ENCODE assay signal across 6 cellular contexts in genomic region chr22:37609240-37610152, GRCh38. TPM values are rescaled to one million over a fixed set of nuclear protein-coding genes. Genes with fewer than 3 reads are reported as not detected.
DNase-seq lines count a peak whose midpoint lies in the region; ATAC-seq and TF ChIP-seq lines count a peak whose summit lies in the region.

No MANE protein-coding gene starts in this region.

- H3K23ac ChIP-seq in trophoblast cell (ENCODE audit: low read length), result no peak overlapping the region

- H3K27ac ChIP-seq in HUES48 (ENCODE audit: low read depth, low read length) (peak overlapping the region; percentile 100), colonic mucosa (peak overlapping the region; percentile 94), trophoblast cell (ENCODE audit: low read depth, low read length) (peak overlapping the region; percentile 99)

- H3K36me3 ChIP-seq in HUES48 (ENCODE audit: control insufficient read depth, insufficient read depth, low read length), result no peaks in the 10 kb centered on the region; the same call in 1 of the 2 replicates
- no peaks in the 10 kb centered on the region for H3K36me3 ChIP-seq in colonic mucosa
- H3K36me3 ChIP-seq in trophoblast cell (ENCODE audit: control insufficient read depth in 1 of 2, insufficient read depth in 2 of 2, low read length in 2 of 2), result peaks cover 8 to 12% of the 10 kb centered on the region in 2 experiments

- intact Hi-C loops in colonic mucosa (cut with DNase I), result no loop called here

- DNase-seq in AG09309 (ENCODE audit: low read depth) (no peak), colonic mucosa (no peak), trophoblast cell (peak in 1 of 2 donors; percentile 29), NCI-H1417 (lab: John Stamatoyannopoulos, UW) (no peak)

- H3K79me2 ChIP-seq in trophoblast cell (ENCODE audit: control insufficient read depth, insufficient read depth, low read length, poor library complexity), result peaks cover 8% of the 10 kb centered on the region

- H4K12ac ChIP-seq in trophoblast cell (ENCODE audit: low read depth, low read length), result peak overlapping the region; percentile 90

- H3K4me2 ChIP-seq in trophoblast cell (ENCODE audit: low read length), result peak overlapping the region; percentile 87

- H4K91ac ChIP-seq in trophoblast cell (ENCODE audit: low read depth, low read length), result peak overlapping the region; percentile 88

- H3K4ac ChIP-seq in trophoblast cell (ENCODE audit: low read depth, low read length), result peak overlapping the region; percentile 93

- peaks cover 11% of the 10 kb centered on the region for H3K79me1 ChIP-seq in trophoblast cell (ENCODE audit: low read length)

- no peaks in the 10 kb centered on the region for H3K4me1 ChIP-seq in HUES48 (ENCODE audit: control insufficient read depth, insufficient read depth, low read length)
- peaks cover 7% of the 10 kb centered on the region for H3K4me1 ChIP-seq in colonic mucosa
- peaks cover 5% of the 10 kb centered on the region in 2 experiments for H3K4me1 ChIP-seq in trophoblast cell (ENCODE audit: control insufficient read depth in 1 of 2, insufficient read depth in 2 of 2, low read length in 2 of 2)

- TF ChIP-seq CTCF in AG09309 (IDR thresholded peaks at IDR 0.05; ENCODE audit: control insufficient read depth, insufficient read depth, low read depth, low read length, missing control alignments), result no peak
- no peak for TF ChIP-seq CTCF in colonic mucosa (IDR thresholded peaks at IDR 0.05)

- no peak for ATAC-seq in HG02642 (IDR thresholded peaks at IDR 0.05; ENCODE audit: poor library complexity, unreplicated experiment)

- no peaks in the 10 kb centered on the region for H3K9me3 ChIP-seq in HUES48 (ENCODE audit: control insufficient read depth, insufficient read depth, low read length)
- H3K9me3 ChIP-seq in colonic mucosa, result no peaks in the 10 kb centered on the region
- H3K9me3 ChIP-seq in trophoblast cell (ENCODE audit: insufficient read depth, low read depth, low read length), result no peaks in the 10 kb centered on the region

- peak overlapping the region; percentile 94 for H3K14ac ChIP-seq in trophoblast cell (ENCODE audit: low read length)

- no CpG with 5 or more reads among the region's 26 CpGs for WGBS in trophoblast cell (ENCODE audit: extremely low coverage, insufficient coverage, insufficient read length)

- peak overlapping the region; percentile 68 for H2AFZ ChIP-seq in trophoblast cell (ENCODE audit: insufficient read depth, low read length, poor library complexity)

- no peaks in the 10 kb centered on the region for H3K27me3 ChIP-seq in HUES48 (ENCODE audit: control insufficient read depth, insufficient read depth, low read length)
- H3K27me3 ChIP-seq in colonic mucosa, result no peaks in the 10 kb centered on the region
- no peaks in the 10 kb centered on the region for H3K27me3 ChIP-seq in trophoblast cell (ENCODE audit: insufficient read depth, low read length)

- peak overlapping the region; percentile 92 for H2BK120ac ChIP-seq in trophoblast cell (ENCODE audit: insufficient read depth, low read length, poor library complexity)

- H2AK5ac ChIP-seq in trophoblast cell (ENCODE audit: low read length), result peak overlapping the region; percentile 83

- peak overlapping the region; percentile 82 for H3K4me3 ChIP-seq in AG09309 (ENCODE audit: control insufficient read depth, low read depth, low read length)
- peak overlapping the region; percentile 86 for H3K4me3 ChIP-seq in HUES48 (ENCODE audit: low read depth, low read length)
- peak overlapping the region; percentile 90 for H3K4me3 ChIP-seq in colonic mucosa
- H3K4me3 ChIP-seq in trophoblast cell (ENCODE audit: low read depth, low read length), result peak overlapping the region; percentile 92

- peak overlapping the region; percentile 95 for H3K18ac ChIP-seq in trophoblast cell (ENCODE audit: low read length)

- H2BK5ac ChIP-seq in trophoblast cell (ENCODE audit: low read depth, low read length, poor library complexity), result peak overlapping the region; percentile 42

- no peak overlapping the region for H2BK12ac ChIP-seq in trophoblast cell (ENCODE audit: low read length)

- H4K8ac ChIP-seq in trophoblast cell (ENCODE audit: low read depth, low read length), result peak overlapping the region; percentile 92

- H3K9ac ChIP-seq in HUES48 (ENCODE audit: low read depth, low read length), result peak overlapping the region; percentile 33
- peak overlapping the region; percentile 86 to 95 for H3K9ac ChIP-seq in colonic mucosa (ENCODE audit: low read depth in 2 of 2, low read length in 2 of 2)
- peak overlapping the region; percentile 88 for H3K9ac ChIP-seq in trophoblast cell (ENCODE audit: low read length)

RNA-seq across cellular contexts. Expression of gene GGA1, which starts 0.9 kb away (rescaled TPM):
- 10 to 100 TPM; 45.7 to 90.2 TPM for total RNA-seq in colonic mucosa
- 31.8 and 32.0 TPM in 2 replicates for polyA plus RNA-seq in trophoblast cell (2013)

RNA-seq across cellular contexts. Expression of gene LGALS2, which starts 29.6 kb away (rescaled TPM):
- 100 to 1,000 TPM; 118 to 160 TPM for total RNA-seq in colonic mucosa
- polyA plus RNA-seq in trophoblast cell (2013), result not detected in 2 replicates

RNA-seq across cellular contexts. Expression of gene SH3BP1, which starts 30.0 kb away (rescaled TPM):
- 100 to 1,000 TPM in 1 of 2 donors, 10 to 100 TPM in 1; 91.8 to 125 TPM for total RNA-seq in colonic mucosa
- 34.1 and 35.7 TPM in 2 replicates for polyA plus RNA-seq in trophoblast cell (2013)

RNA-seq across cellular contexts. Expression of gene PDXP, which starts 49.0 kb away (rescaled TPM):
- 10 to 100 TPM; 24.5 to 34.0 TPM for total RNA-seq in colonic mucosa
- 5.5 and 5.8 TPM in 2 replicates for polyA plus RNA-seq in trophoblast cell (2013)

RNA-seq across cellular contexts. Expression of gene CDC42EP1, which starts 49.2 kb away (rescaled TPM):
- total RNA-seq in colonic mucosa, result 10 to 100 TPM; 66.1 to 97.0 TPM
- polyA plus RNA-seq in trophoblast cell (2013), result 191 and 202 TPM in 2 replicates

Comparison
In these comparisons a context has a peak if more than half of its experiments do, and no peak if none do; other contexts are left out.
1. H3K9ac ChIP-seq: peak in every context shown above with its lines; median percentile 90 in colonic mucosa; 88 in trophoblast cell; 33 in HUES48.